ENCODE assay signal across 10 cellular contexts in genomic region chr9:77495834-77496671, GRCh38.
A peak's percentile ranks its signal among the peaks of the same experiment; 100 is the strongest.
DNase-seq lines count a peak whose midpoint lies in the region; ATAC-seq and TF ChIP-seq lines count a peak whose summit lies in the region.
"Had no signal": no experiment of that assay in that cellular context is flagged by ENCODE, and none has a peak within 500 bp of the region (broad histone marks: within the 10 kb centered on the region; RNA-seq: fewer than 3 reads in every experiment).

No MANE protein-coding gene starts in this region.

- no peaks in the 10 kb centered on the region for H3K36me3 Mint-ChIP-seq in HFFc6 (ENCODE audit: low read depth)

- no peaks in the 10 kb centered on the region; the same call in none of the 2 replicates for H3K27me3 Mint-ChIP-seq in HFFc6 (ENCODE audit: insufficient read depth)

- DNase-seq in HFFc6 (peak; percentile 57), astrocyte of the hippocampus (ENCODE audit: low read depth, low spot score) (peak; percentile 54), hepatocyte (ENCODE audit: low spot score) (peak; percentile 43), NCI-H82 (lab: John Stamatoyannopoulos, UW) (no peak)
- DNase-seq: activated T-cell treated with anti-CD3 and anti-CD28 coated beads, Interleukin-2, amount 50 U/mL, for 1 hour; endodermal cell; NCI-H1930 had no signal

- no peak overlapping the region for H2AFZ ChIP-seq in hepatocyte

- no peaks in the 10 kb centered on the region for H3K9me3 Mint-ChIP-seq in HFFc6

- no peak overlapping the region for H3K4me3 ChIP-seq in hepatocyte

- no peaks in the 10 kb centered on the region for H3K79me2 ChIP-seq in hepatocyte

- no peaks in the 10 kb centered on the region for H3K36me3 ChIP-seq in hepatocyte (replicated peaks; ENCODE audit: insufficient read depth, low read depth)

- TF ChIP-seq CTCF in HFFc6 (IDR thresholded peaks at IDR 0.05) = no peak
- TF ChIP-seq CTCF in hepatocyte (IDR thresholded peaks at IDR 0.05; ENCODE audit: poor library complexity) = no peak

- H3K4me1 ChIP-seq in hepatocyte (ENCODE audit: insufficient read depth) = peaks cover 8% of the 10 kb centered on the region

- H3K27me3 ChIP-seq in hepatocyte = no peaks in the 10 kb centered on the region

- H3K4me3 Mint-ChIP-seq in HFFc6 = peak overlapping the region; percentile 31
- H3K4me3 Mint-ChIP-seq: endodermal cell had no signal

- H3K4me2 ChIP-seq in hepatocyte = peak overlapping the region; percentile 3

- ATAC-seq in GM21717 (IDR thresholded peaks at IDR 0.05; ENCODE audit: unreplicated experiment) = no peak
- no peak for ATAC-seq in GM21529 (IDR thresholded peaks at IDR 0.05; ENCODE audit: unreplicated experiment)

- H3K4me1 Mint-ChIP-seq in HFFc6 (ENCODE audit: low read depth) = peaks cover 22% of the 10 kb centered on the region

- no peaks in the 10 kb centered on the region for H4K20me1 ChIP-seq in hepatocyte (ENCODE audit: insufficient read depth, poor library complexity, severe bottlenecking)

- peak overlapping the region; percentile 69 for H3K27ac Mint-ChIP-seq in HFFc6
- H3K27ac Mint-ChIP-seq: endodermal cell had no signal

- 49% methylated on average over 4 of the region's 4 CpGs for WGBS in hepatocyte (ENCODE audit: low lambda C conversion rate, missing lambda C conversion rate)

- H3K27ac ChIP-seq in hepatocyte = peak overlapping the region; percentile 47
- peak overlapping the region; percentile 51 for H3K27ac ChIP-seq in temporal lobe (ENCODE audit: low read depth, low read length)

- H3K9me3 ChIP-seq in hepatocyte (ENCODE audit: low read depth) = no peaks in the 10 kb centered on the region

- H3K9me2 ChIP-seq in hepatocyte (replicated peaks; ENCODE audit: insufficient read depth) = no peaks in the 10 kb centered on the region
